Comparison of ENCODE assay signal across 1 cellular context in genomic region chr5:177363565-177363964, GRCh38.
TF ChIP-seq lines count a peak whose summit lies in the region.

No MANE protein-coding gene starts in this region.

TF ChIP-seq in K562, 482 proteins besides CTCF, POLR2A, EP300 and RAD21 (continued from another document and continues in another):
- TF ChIP-seq SMAD1 (IDR thresholded peaks at IDR 0.05; ENCODE audit: low read depth, low read length, partially characterized antibody) (no peak), PRDM10 (IDR thresholded peaks at IDR 0.05; ENCODE audit: partially characterized antibody) (no peak), SMARCB1 (IDR thresholded peaks at IDR 0.05; ENCODE audit: insufficient read length, low read depth) (no peak), NR2C2 (CRISPR knock-in tag; IDR thresholded peaks at IDR 0.05) (no peak), NR2C2 (tag; IDR thresholded peaks at IDR 0.05) (no peak), ZNF655 (CRISPR knock-in tag; IDR thresholded peaks at IDR 0.05) (no peak), SOX6 (IDR thresholded peaks at IDR 0.05) (no peak), ZNF717 (CRISPR knock-in tag; IDR thresholded peaks at IDR 0.05) (no peak), TAF1 (IDR thresholded peaks at IDR 0.05; ENCODE audit: control insufficient read depth, extremely low read depth, insufficient read depth, low read length, severe bottlenecking) (no peak), ZNF785 (CRISPR knock-in tag; IDR thresholded peaks at IDR 0.05) (no peak), KLF13 (tag; IDR thresholded peaks at IDR 0.05; ENCODE audit: borderline replicate concordance, low read depth) (no peak), ZNF699 (CRISPR knock-in tag; IDR thresholded peaks at IDR 0.05; ENCODE audit: insufficient replicate concordance) (no peak), U2AF1 (optimal IDR thresholded peaks at IDR 0.05; ENCODE audit: low read depth, low read length) (no peak), CREB1 (IDR thresholded peaks at IDR 0.05) (no peak), CREB1 (CRISPR knock-in tag; IDR thresholded peaks at IDR 0.05) (no peak), STAG1 (CRISPR knock-in tag; IDR thresholded peaks at IDR 0.05; ENCODE audit: borderline replicate concordance) (no peak), ZNF507 (tag; conservative IDR thresholded peaks at IDR 0.05) (no peak), CBX5 (IDR thresholded peaks at IDR 0.05; ENCODE audit: borderline replicate concordance, low read depth) (no peak), PHB2 (IDR thresholded peaks at IDR 0.05; ENCODE audit: low read depth) (no peak), SUPT5H (IDR thresholded peaks at IDR 0.05) (no peak), SAFB (IDR thresholded peaks at IDR 0.05; ENCODE audit: borderline replicate concordance, low read depth, low read length) (no peak), ZNF318 (IDR thresholded peaks at IDR 0.05; ENCODE audit: borderline replicate concordance in 1 of 2, low read depth in 1 of 2) (no peak), VEZF1 (CRISPR knock-in tag; IDR thresholded peaks at IDR 0.05) (no peak), POLR2AphosphoS5 (IDR thresholded peaks at IDR 0.05; ENCODE audit: control insufficient read depth, insufficient read depth, low read depth, low read length) (no peak), FOXA1 (IDR thresholded peaks at IDR 0.05; ENCODE audit: borderline replicate concordance) (no peak), CEBPB (tag; IDR thresholded peaks at IDR 0.05) (no peak), ZFP91 (CRISPR knock-in tag; IDR thresholded peaks at IDR 0.05) (no peak), ZMIZ1 (IDR thresholded peaks at IDR 0.05; ENCODE audit: low read depth in 2 of 2, low read length in 2 of 2) (no peak), CREB3L1 (IDR thresholded peaks at IDR 0.05; ENCODE audit: borderline replicate concordance, low read depth) (no peak), NCOA4 (IDR thresholded peaks at IDR 0.05; ENCODE audit: partially characterized antibody) (no peak), NELFE (IDR thresholded peaks at IDR 0.05; ENCODE audit: insufficient read depth, insufficient read length) (no peak), MEF2A (IDR thresholded peaks at IDR 0.05; ENCODE audit: control insufficient read depth, low read depth, low read length) (no peak), CSDE1 (IDR thresholded peaks at IDR 0.05) (no peak), HCFC1 (IDR thresholded peaks at IDR 0.05; ENCODE audit: low read depth, low read length) (no peak), ZNF444 (CRISPR knock-in tag; IDR thresholded peaks at IDR 0.05) (no peak), RBM25 (IDR thresholded peaks at IDR 0.05; ENCODE audit: low read depth, low read length, severe bottlenecking) (peak; percentile 99), BRD4 (IDR thresholded peaks at IDR 0.05) (no peak), RHOXF2B (CRISPR knock-in tag; conservative IDR thresholded peaks at IDR 0.05) (no peak), ETV1 (tag; conservative IDR thresholded peaks at IDR 0.05; ENCODE audit: low read depth) (no peak), FOXM1 (IDR thresholded peaks at IDR 0.05; ENCODE audit: low read depth) (peak; percentile 33; the same call in 1 of the 2 replicates), FOXM1 (CRISPR knock-in tag; IDR thresholded peaks at IDR 0.05; ENCODE audit: low read depth) (no peak), PHB (CRISPR knock-in tag; IDR thresholded peaks at IDR 0.05) (no peak), GATAD2A (IDR thresholded peaks at IDR 0.05) (no peak), POLR3G (IDR thresholded peaks at IDR 0.05; ENCODE audit: extremely low read depth, insufficient read length, insufficient replicate concordance) (no peak), PHF21A (IDR thresholded peaks at IDR 0.05; ENCODE audit: borderline replicate concordance, low read depth) (no peak)
